ENCODE assay signal across 8 cellular contexts in genomic region chr1:70487910-70488665, GRCh38.
A peak's percentile ranks its signal among the peaks of the same experiment; 100 is the strongest.
DNase-seq lines count a peak whose midpoint lies in the region; ATAC-seq and TF ChIP-seq lines count a peak whose summit lies in the region.

No MANE protein-coding gene starts in this region.

- H3K4me1 ChIP-seq in right cardiac atrium (ENCODE audit: control insufficient read depth, insufficient read depth, low read length) (peaks cover 5% of the 10 kb centered on the region), thyroid gland (peaks cover 0 to 6% of the 10 kb centered on the region in 2 donors), uterus (no peaks in the 10 kb centered on the region)

- peak; percentile 4 for DNase-seq in SKM-1 (lab: John Stamatoyannopoulos, UW; ENCODE audit: unreplicated experiment)
- DNase-seq in SKM-1 treated with dmso at 0.1 percent for 144 hours (lab: John Stamatoyannopoulos, UW; ENCODE audit: unreplicated experiment): no peak
- DNase-seq in right cardiac atrium: no peak
- DNase-seq in thyroid gland: peak; percentile 22
- no peak for DNase-seq in uterus

- H3K27ac ChIP-seq in right cardiac atrium (ENCODE audit: low read length) (no peak overlapping the region), thyroid gland (no peak overlapping the region), uterus (peak overlapping the region in 1 of 2 donors; percentile 57)

- intact Hi-C loops in right cardiac atrium (cut with DNase I): no loop called here
- intact Hi-C loops in thyroid gland (cut with DNase I): no loop called here
- intact Hi-C loops in uterus (cut with DNase I; ENCODE audit: low total_unique reads): no loop called here

- TF ChIP-seq CTCF in LNCAP (IDR thresholded peaks at IDR 0.05): peak; percentile 75
- peak; percentile 62 for TF ChIP-seq CTCF in WI38 (IDR thresholded peaks at IDR 0.05; ENCODE audit: low read depth, low read length)
- TF ChIP-seq CTCF in thyroid gland (IDR thresholded peaks at IDR 0.05): peak; percentile 23 to 73 (median 63)
- TF ChIP-seq CTCF in uterus (IDR thresholded peaks at IDR 0.05): no peak

- no peaks in the 10 kb centered on the region for H3K36me3 ChIP-seq in thyroid gland
- H3K36me3 ChIP-seq in uterus: no peaks in the 10 kb centered on the region

- ATAC-seq in GM21381 (IDR thresholded peaks at IDR 0.05; ENCODE audit: unreplicated experiment) (peak; percentile 47), right cardiac atrium (peak; percentile 24 to 53)

- H3K9me3 ChIP-seq in right cardiac atrium (ENCODE audit: control insufficient read depth, low read length): no peaks in the 10 kb centered on the region
- no peaks in the 10 kb centered on the region for H3K9me3 ChIP-seq in thyroid gland
- H3K9me3 ChIP-seq in uterus: no peaks in the 10 kb centered on the region

- 46% methylated on average over 6 of the region's 6 CpGs for WGBS in right cardiac atrium
- WGBS in thyroid gland, 2 donors: 44 to 45% methylated on average over 6 of the region's 6 CpGs

- H3K27me3 ChIP-seq in right cardiac atrium (ENCODE audit: control insufficient read depth, insufficient read depth): no peaks in the 10 kb centered on the region
- H3K27me3 ChIP-seq in thyroid gland: no peaks in the 10 kb centered on the region
- H3K27me3 ChIP-seq in uterus: no peaks in the 10 kb centered on the region

- no peak for TF ChIP-seq POLR2A in thyroid gland (IDR thresholded peaks at IDR 0.05)
- no peak for TF ChIP-seq POLR2A in uterus (IDR thresholded peaks at IDR 0.05)

- H3K4me3 ChIP-seq in WI38 (ENCODE audit: low read depth, low read length) (no peak overlapping the region), right cardiac atrium (ENCODE audit: low read length) (no peak overlapping the region), thyroid gland (replicated peaks in 1 of 3) (no peak overlapping the region), uterus (no peak overlapping the region)

Comparison
In these comparisons a context has a peak if more than half of its experiments do, and no peak if none do; other contexts are left out.
1. DNase-seq: peak in SKM-1 (single experiment) and thyroid gland (2 of 2); none in SKM-1 treated with dmso at 0.1 percent for 144 hours (single experiment), right cardiac atrium (0 of 3) and uterus (0 of 2).
2. CTCF ChIP-seq: peak in LNCAP (single experiment), WI38 (single experiment) and thyroid gland (6 of 6); none in uterus (0 of 4).